ENCODE assay signal across 8 cellular contexts in the genomic region with DNA sequence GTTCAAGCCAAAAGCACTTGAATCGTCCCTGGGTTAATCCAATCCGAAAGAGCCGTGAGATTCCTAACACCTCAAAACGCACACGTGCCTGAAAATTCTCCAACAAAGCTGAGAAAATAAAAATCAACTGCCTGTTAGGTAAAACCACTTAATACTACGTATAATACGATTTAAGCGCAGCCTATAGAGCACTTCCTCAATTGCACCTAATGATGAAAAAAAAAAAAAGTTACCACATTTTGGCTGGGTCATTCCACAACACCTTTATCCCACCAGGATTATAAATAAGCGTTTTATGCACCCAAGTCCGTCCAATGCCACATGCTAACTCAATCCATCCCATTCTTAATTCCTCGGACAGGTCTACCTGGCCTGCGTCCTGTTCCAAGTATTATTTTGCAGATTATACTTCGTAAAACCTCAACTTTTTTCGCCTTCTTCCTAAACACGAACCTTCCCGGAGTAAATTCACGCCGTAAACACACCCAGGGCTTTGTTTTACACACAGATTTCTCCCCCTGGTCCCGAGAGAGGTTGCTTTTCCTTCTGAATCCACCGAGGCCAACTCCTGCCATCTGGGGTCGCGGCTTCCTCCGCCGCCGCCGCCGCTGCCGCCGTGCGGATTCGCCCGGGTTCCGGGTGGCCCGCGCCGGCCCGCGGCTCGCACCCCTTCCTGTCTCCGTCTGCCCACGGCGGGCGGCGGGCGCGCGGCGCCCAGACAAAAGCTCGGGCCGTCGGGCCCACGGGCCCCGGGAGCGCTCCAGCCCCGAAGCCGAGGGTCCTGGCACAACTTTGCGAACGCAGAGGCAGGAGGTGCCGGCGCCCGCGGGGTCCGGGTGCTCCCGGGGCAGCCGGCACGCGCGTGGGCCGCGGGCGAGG.
DNase-seq lines count a peak whose midpoint lies in the region; ATAC-seq and TF ChIP-seq lines count a peak whose summit lies in the region.

No MANE protein-coding gene starts in this region.

- peaks cover 12% of the 10 kb centered on the region for H3K4me1 ChIP-seq in ES-I3 (ENCODE audit: insufficient read depth, low read length)
- H3K4me1 ChIP-seq in neural progenitor cell: peaks cover 13% of the 10 kb centered on the region
- H3K4me1 ChIP-seq in aorta (ENCODE audit: control insufficient read depth in 1 of 2, insufficient read depth in 2 of 2, low read length in 2 of 2): no peaks in the 10 kb centered on the region

- TF ChIP-seq CTCF in endothelial cell (IDR thresholded peaks at IDR 0.05; ENCODE audit: unreplicated experiment) (no peak), neural progenitor cell (IDR thresholded peaks at IDR 0.05) (no peak)

- H4K20me1 ChIP-seq in neural progenitor cell (ENCODE audit: low read depth): peaks cover 88% of the 10 kb centered on the region

- H2AFZ ChIP-seq in neural progenitor cell (replicated peaks): no peak overlapping the region

- H3K9ac ChIP-seq in ES-I3 (ENCODE audit: low read depth, low read length) (peak overlapping the region; percentile 71), neural progenitor cell (no peak overlapping the region)

- H3K27ac Mint-ChIP-seq in endothelial cell (ENCODE audit: unreplicated experiment) (peak overlapping the region; percentile 83), neural progenitor cell (peak overlapping the region; percentile 52)

- H3K4me1 Mint-ChIP-seq in endothelial cell (ENCODE audit: unreplicated experiment) (peaks cover 15% of the 10 kb centered on the region), neural progenitor cell (peaks cover 23% of the 10 kb centered on the region)

- H3K27ac ChIP-seq in neural progenitor cell (no peak overlapping the region), aorta (ENCODE audit: low read depth in 1 of 2, low read length in 2 of 2) (no peak overlapping the region)

- H3K36me3 ChIP-seq in ES-I3 (ENCODE audit: insufficient read depth, low read length): no peaks in the 10 kb centered on the region
- H3K36me3 ChIP-seq in neural progenitor cell: no peaks in the 10 kb centered on the region
- no peaks in the 10 kb centered on the region for H3K36me3 ChIP-seq in aorta (ENCODE audit: control insufficient read depth in 1 of 2, insufficient read depth in 2 of 2, low read length in 1 of 2)

- H3K79me2 ChIP-seq in neural progenitor cell (ENCODE audit: low read depth): peaks cover 57% of the 10 kb centered on the region

- peak; percentile 7 for ATAC-seq in GM21825 (IDR thresholded peaks at IDR 0.05; ENCODE audit: unreplicated experiment)
- no peak for ATAC-seq in aorta (ENCODE audit: low FRiP score)

- peak; percentile 15 for DNase-seq in LHCN-M2 (ENCODE audit: low read depth)
- DNase-seq in activated CD4-positive, alpha-beta T cell treated with anti-CD3 and anti-CD28 coated beads, Interleukin-2, amount 50 U/mL, for 48 hours: peak; percentile 38 to 43
- DNase-seq in endothelial cell (ENCODE audit: low spot score): peak; percentile 50
- peak; percentile 49 for DNase-seq in neural progenitor cell (ENCODE audit: low spot score)
- no peak for DNase-seq in aorta
- DNase-seq in A172 (ENCODE audit: low spot score): no peak

- H3K36me3 Mint-ChIP-seq in endothelial cell (ENCODE audit: low read depth, unreplicated experiment) (peaks cover 4% of the 10 kb centered on the region), neural progenitor cell (peaks cover 10% of the 10 kb centered on the region)

- H3K4me3 ChIP-seq in neural progenitor cell (peak overlapping the region; percentile 62), aorta (ENCODE audit: low read length in 2 of 2) (peak overlapping the region; percentile 77 to 84)

- H3F3A ChIP-seq in neural progenitor cell (ENCODE audit: low read depth): peaks cover 25% of the 10 kb centered on the region

- 14 to 18% methylated on average over 64 to 71 of the region's 71 CpGs for WGBS in aorta, 2 donors

- no peaks in the 10 kb centered on the region for H3K9me3 ChIP-seq in ES-I3 (ENCODE audit: control insufficient read depth, insufficient read depth, low read length)
- no peaks in the 10 kb centered on the region for H3K9me3 ChIP-seq in neural progenitor cell (ENCODE audit: low read depth)
- H3K9me3 ChIP-seq in aorta (ENCODE audit: control insufficient read depth, low read length): no peaks in the 10 kb centered on the region

- peak overlapping the region; percentile 83 for H3K4me2 ChIP-seq in neural progenitor cell

- H3K27me3 ChIP-seq in neural progenitor cell (peaks cover 17% of the 10 kb centered on the region), aorta (ENCODE audit: control insufficient read depth in 1 of 2, insufficient read depth in 2 of 2, low read length in 1 of 2) (no peaks in the 10 kb centered on the region)

- intact Hi-C loops in aorta (cut with DNase I): no loop called here

- H3K4me3 Mint-ChIP-seq in endothelial cell (ENCODE audit: unreplicated experiment) (peak overlapping the region; percentile 98), neural progenitor cell (peak overlapping the region; percentile 96)

- H3K27me3 Mint-ChIP-seq in endothelial cell (ENCODE audit: unreplicated experiment): peaks cover 7% of the 10 kb centered on the region
- H3K27me3 Mint-ChIP-seq in neural progenitor cell (ENCODE audit: insufficient read depth, low read depth): peaks cover 8% of the 10 kb centered on the region

- H3K9me3 Mint-ChIP-seq in endothelial cell (ENCODE audit: unreplicated experiment) (no peaks in the 10 kb centered on the region), neural progenitor cell (no peaks in the 10 kb centered on the region)

Comparison
In these comparisons a context has a peak if more than half of its experiments do, and no peak if none do; other contexts are left out.
1. DNase-seq: peak in LHCN-M2 (single experiment), activated CD4-positive, alpha-beta T cell treated with anti-CD3 and anti-CD28 coated beads, Interleukin-2, amount 50 U/mL, for 48 hours (2 of 2), endothelial cell (single experiment) and neural progenitor cell (single experiment); none in aorta (0 of 2) and A172 (single experiment).